Comparison of ENCODE assay signal across 2 cellular contexts in the genomic region with DNA sequence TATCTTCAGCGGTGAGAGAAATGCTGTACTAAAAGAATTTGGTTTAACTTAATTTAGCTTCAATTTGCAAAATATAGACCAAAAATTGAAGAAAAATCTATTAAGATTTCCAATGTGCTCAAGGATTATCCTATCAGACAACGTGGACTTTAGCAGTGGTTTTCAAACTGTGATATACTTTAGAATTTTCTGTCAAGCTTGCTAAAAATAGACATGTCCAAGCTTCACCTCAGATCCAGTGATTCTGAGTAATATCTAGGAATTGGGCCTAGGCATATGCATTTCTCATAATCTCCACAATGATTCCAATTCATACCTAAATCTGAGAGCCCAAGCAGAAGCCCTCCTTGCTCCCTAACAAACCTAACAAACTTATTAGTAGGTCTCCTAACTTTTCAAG.
TF ChIP-seq lines count a peak whose summit lies in the region.

No MANE protein-coding gene starts in this region.

TF ChIP-seq in SK-N-SH, 30 proteins besides CTCF, POLR2A, EP300 and RAD21 (continued from another document):
- TF ChIP-seq, protein P1, sequence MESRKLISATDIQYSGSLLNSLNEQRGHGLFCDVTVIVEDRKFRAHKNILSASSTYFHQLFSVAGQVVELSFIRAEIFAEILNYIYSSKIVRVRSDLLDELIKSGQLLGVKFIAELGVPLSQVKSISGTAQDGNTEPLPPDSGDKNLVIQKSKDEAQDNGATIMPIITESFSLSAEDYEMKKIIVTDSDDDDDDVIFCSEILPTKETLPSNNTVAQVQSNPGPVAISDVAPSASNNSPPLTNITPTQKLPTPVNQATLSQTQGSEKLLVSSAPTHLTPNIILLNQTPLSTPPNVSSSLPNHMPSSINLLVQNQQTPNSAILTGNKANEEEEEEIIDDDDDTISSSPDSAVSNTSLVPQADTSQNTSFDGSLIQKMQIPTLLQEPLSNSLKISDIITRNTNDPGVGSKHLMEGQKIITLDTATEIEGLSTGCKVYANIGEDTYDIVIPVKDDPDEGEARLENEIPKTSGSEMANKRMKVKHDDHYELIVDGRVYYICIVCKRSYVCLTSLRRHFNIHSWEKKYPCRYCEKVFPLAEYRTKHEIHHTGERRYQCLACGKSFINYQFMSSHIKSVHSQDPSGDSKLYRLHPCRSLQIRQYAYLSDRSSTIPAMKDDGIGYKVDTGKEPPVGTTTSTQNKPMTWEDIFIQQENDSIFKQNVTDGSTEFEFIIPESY (IDR thresholded peaks at IDR 0.05; ENCODE audit: borderline replicate concordance, low read depth), result no peak
- TF ChIP-seq, protein P2, sequence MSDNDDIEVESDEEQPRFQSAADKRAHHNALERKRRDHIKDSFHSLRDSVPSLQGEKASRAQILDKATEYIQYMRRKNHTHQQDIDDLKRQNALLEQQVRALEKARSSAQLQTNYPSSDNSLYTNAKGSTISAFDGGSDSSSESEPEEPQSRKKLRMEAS (IDR thresholded peaks at IDR 0.05; ENCODE audit: low read depth), result no peak
- TF ChIP-seq NRF1 (IDR thresholded peaks at IDR 0.05; ENCODE audit: low read depth, low read length), result no peak
- TF ChIP-seq TEAD4 (IDR thresholded peaks at IDR 0.05; ENCODE audit: borderline replicate concordance, insufficient read depth), result no peak
- TF ChIP-seq MEF2A (IDR thresholded peaks at IDR 0.05; ENCODE audit: borderline replicate concordance, low read depth), result no peak
- no peak for TF ChIP-seq SMC3 (IDR thresholded peaks at IDR 0.05; ENCODE audit: low read depth, low read length)
- no peak for TF ChIP-seq MXI1 (IDR thresholded peaks at IDR 0.05; ENCODE audit: low read depth, low read length)
TF ChIP-seq in SK-N-SH: peak in this region for 0.

TF ChIP-seq in SK-N-SH treated with all-trans-retinoic acid at 6 μM for 48 hours, 23 proteins besides CTCF, POLR2A, EP300 and RAD21 (continued from another document):
- TF ChIP-seq BACH2 (CRISPR knock-in tag; IDR thresholded peaks at IDR 0.05; ENCODE audit: borderline replicate concordance), result no peak
- TF ChIP-seq ZFP30 (CRISPR knock-in tag; IDR thresholded peaks at IDR 0.05), result no peak
TF ChIP-seq in SK-N-SH treated with all-trans-retinoic acid at 6 μM for 48 hours: peak in this region for 0.
